8 cellular contexts compared by ENCODE assay signal in the genomic region with DNA sequence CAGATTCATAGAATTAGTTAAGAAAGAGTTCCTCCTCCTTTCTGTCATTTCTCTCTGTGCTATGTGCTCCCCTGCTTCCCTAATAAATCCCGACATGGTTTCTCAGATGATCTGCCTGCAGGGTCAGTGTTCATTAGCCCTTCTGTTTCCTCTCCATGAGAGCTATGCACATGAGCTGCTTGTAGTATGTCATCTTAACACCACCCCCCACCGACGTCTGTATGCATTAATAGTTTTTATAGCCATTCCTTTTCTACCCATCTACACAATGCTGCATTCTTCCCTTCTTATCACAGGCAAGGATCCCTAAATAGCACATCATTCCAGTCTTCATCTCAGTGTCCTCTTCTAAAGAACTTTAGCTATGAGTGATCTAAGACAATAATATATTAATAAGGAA.
"Had no signal": no experiment of that assay in that cellular context is flagged by ENCODE, and none has a peak within 500 bp of the region (broad histone marks: within the 10 kb centered on the region; RNA-seq: fewer than 3 reads in every experiment).

No MANE protein-coding gene starts in this region.

- DNase-seq: H9, HCEC 1CT, IMR-90, KG1 had no signal

- H3K27ac ChIP-seq: HL-60 had no signal

- ATAC-seq: GM23338, HepG2, K562 had no signal

- H3K4me3 ChIP-seq: GM23338, K562 had no signal
